ENCODE assay signal across 11 cellular contexts in the genomic region with DNA sequence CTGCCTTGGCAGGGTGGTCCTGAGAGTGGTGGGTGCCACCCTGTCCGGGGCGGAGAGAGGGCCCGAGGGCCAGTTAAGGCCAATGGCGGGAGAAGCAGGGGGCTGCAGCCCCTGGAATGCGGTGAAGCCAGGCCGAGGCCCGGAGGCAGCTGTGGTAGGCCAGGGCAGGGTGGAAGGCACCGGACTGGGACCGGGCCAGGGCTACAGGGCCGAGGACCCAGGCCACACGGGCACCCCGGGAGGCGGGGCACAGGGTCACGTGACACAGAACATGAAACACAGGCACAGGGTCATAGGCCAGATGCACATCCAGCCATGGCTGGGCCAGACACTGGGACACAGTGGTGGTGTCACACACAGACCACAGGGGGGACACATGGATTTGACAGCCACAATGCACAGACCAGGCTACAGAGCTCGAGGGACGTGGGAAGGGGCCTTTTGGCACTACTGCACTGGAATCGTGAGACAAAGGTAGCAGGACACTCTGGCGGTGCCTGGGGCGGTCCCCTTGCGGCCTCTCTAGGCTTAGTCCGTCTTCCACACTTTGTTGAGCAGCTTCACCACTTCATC.
DNase-seq lines count a peak whose midpoint lies in the region; ATAC-seq and TF ChIP-seq lines count a peak whose summit lies in the region.
"Had no signal": no experiment of that assay in that cellular context is flagged by ENCODE, and none has a peak within 500 bp of the region (broad histone marks: within the 10 kb centered on the region; RNA-seq: fewer than 3 reads in every experiment).

No MANE protein-coding gene starts in this region.

- no peak overlapping the region for H2AFZ ChIP-seq in DND-41 (ENCODE audit: low read depth, low read length)

- H3K4me3 ChIP-seq in DND-41 (ENCODE audit: low read depth in 1 of 2, low read length in 2 of 2) (no peak overlapping the region), HUES48 (ENCODE audit: low read depth, low read length) (no peak overlapping the region), adipocyte (ENCODE audit: low read length) (peak overlapping the region; percentile 85)
- H3K4me3 ChIP-seq: spleen had no signal

- DNase-seq in DND-41 (no peak), adipocyte (ENCODE audit: low read depth) (no peak), NCI-H1694 (lab: John Stamatoyannopoulos, UW) (no peak), NCI-H2227 (lab: John Stamatoyannopoulos, UW; ENCODE audit: unreplicated experiment) (no peak)
- DNase-seq: cerebellar nuclear complex, NCI-H1105 treated with DMSO at 0.1 percent for 48 hours, NCI-H774, spleen had no signal

- peaks cover 75% of the 10 kb centered on the region for H3K79me2 ChIP-seq in DND-41 (ENCODE audit: insufficient read depth, low read length)

- H3K36me3 ChIP-seq in DND-41 (ENCODE audit: insufficient read depth, low read length) (peaks cover 34% of the 10 kb centered on the region), HUES48 (ENCODE audit: control insufficient read depth, insufficient read depth, low read length) (peaks cover 33% of the 10 kb centered on the region), adipocyte (ENCODE audit: control insufficient read depth, insufficient read depth, low read length, severe bottlenecking) (peaks cover 17% of the 10 kb centered on the region)

- no peaks in the 10 kb centered on the region for H3K9me3 Mint-ChIP-seq in nephron

- TF ChIP-seq CTCF in DND-41 (IDR thresholded peaks at IDR 0.05; ENCODE audit: borderline replicate concordance, extremely low read depth, low read length, poor library complexity, severe bottlenecking) (no peak), nephron (IDR thresholded peaks at IDR 0.05; ENCODE audit: unreplicated experiment in 3 of 3) (no peak)

- ATAC-seq in DND-41 (ENCODE audit: insufficient read depth, low read depth) (no peak), GM19395 (IDR thresholded peaks at IDR 0.05; ENCODE audit: unreplicated experiment) (no peak)

- H3K27me3 ChIP-seq in DND-41 (ENCODE audit: insufficient read depth, low read length, poor library complexity) (no peaks in the 10 kb centered on the region), HUES48 (ENCODE audit: control insufficient read depth, insufficient read depth, low read length) (peaks cover 3% of the 10 kb centered on the region), adipocyte (replicated peaks; ENCODE audit: control insufficient read depth, insufficient read depth, low read length) (no peaks in the 10 kb centered on the region)

- H3K27me3 Mint-ChIP-seq in nephron (ENCODE audit: low read depth), result peaks cover 11% of the 10 kb centered on the region

- H3K4me1 ChIP-seq in DND-41 (ENCODE audit: insufficient read depth, low read length) (peaks cover 71% of the 10 kb centered on the region), HUES48 (ENCODE audit: control insufficient read depth, insufficient read depth, low read length) (peaks cover 32% of the 10 kb centered on the region), adipocyte (ENCODE audit: control insufficient read depth, insufficient read depth, low read length) (peaks cover 63% of the 10 kb centered on the region)

- no peaks in the 10 kb centered on the region for H3K9me3 ChIP-seq in DND-41 (ENCODE audit: insufficient read depth, low read length, severe bottlenecking)
- H3K9me3 ChIP-seq in HUES48 (ENCODE audit: control insufficient read depth, insufficient read depth, low read length), result no peaks in the 10 kb centered on the region
- no peaks in the 10 kb centered on the region for H3K9me3 ChIP-seq in adipocyte (ENCODE audit: control insufficient read depth, low read length)
- H3K9me3 ChIP-seq: spleen had no signal

- H3K27ac ChIP-seq in DND-41 (ENCODE audit: low read length) (no peak overlapping the region), HUES48 (ENCODE audit: low read depth, low read length) (peak overlapping the region; percentile 51)

- H3K4me3 Mint-ChIP-seq in nephron, result peak overlapping the region; percentile 74 to 81 (median 81)

- H3K27ac Mint-ChIP-seq in nephron, result peak overlapping the region in 2 of 3 experiments; percentile 43 to 53

- no peak overlapping the region for H3K9ac ChIP-seq in DND-41 (ENCODE audit: low read depth, low read length)
- no peak overlapping the region for H3K9ac ChIP-seq in HUES48 (ENCODE audit: low read depth, low read length)
- peak overlapping the region; percentile 62 for H3K9ac ChIP-seq in adipocyte (ENCODE audit: low read length)

- peak overlapping the region; percentile 7; the same call in 1 of the 2 replicates for H3K4me2 ChIP-seq in DND-41 (ENCODE audit: insufficient read depth, low read length)

- peaks cover 53% of the 10 kb centered on the region for H4K20me1 ChIP-seq in DND-41 (ENCODE audit: insufficient read depth, low read length)

- H3K4me1 Mint-ChIP-seq in nephron, result peaks cover 28% of the 10 kb centered on the region

- H3K36me3 Mint-ChIP-seq in nephron (ENCODE audit: low read depth), result no peaks in the 10 kb centered on the region
